ENCODE assay signal across 1 cellular context in the genomic region with DNA sequence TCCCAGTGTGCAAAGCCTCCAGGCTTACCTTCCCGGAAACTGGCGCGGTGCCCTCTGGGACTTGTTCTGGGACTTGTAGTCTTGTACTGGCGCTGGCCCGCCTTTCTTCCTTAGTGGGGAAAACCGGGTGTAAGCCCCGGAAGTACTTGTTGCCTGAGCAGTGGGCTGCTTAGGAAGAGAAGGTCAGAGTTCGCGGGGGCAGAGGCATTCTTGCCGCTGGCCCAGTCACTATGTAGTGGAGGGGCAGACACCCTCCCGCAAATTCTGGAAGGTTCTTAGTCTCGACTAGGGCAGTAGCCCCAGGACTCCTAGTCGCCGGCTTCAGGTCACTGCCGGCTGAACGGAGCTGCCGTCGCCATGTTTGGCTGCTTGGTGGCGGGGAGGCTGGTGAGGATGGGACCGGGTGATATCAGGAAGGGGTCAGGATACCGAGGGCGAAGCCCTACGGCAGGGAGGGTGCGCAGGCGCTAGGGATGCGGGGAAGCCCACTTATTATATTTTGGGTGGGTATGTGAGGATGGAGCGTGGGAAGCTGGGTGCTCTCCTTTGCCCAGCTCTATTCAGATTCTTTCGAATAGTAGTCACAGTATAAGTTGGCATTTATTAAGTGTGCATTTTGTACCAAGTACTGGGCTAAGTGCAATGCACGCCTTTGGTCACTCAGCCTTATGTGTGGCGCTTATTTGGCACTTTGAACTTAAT.
TF ChIP-seq lines count a peak whose summit lies in the region.

A gene with protein sequence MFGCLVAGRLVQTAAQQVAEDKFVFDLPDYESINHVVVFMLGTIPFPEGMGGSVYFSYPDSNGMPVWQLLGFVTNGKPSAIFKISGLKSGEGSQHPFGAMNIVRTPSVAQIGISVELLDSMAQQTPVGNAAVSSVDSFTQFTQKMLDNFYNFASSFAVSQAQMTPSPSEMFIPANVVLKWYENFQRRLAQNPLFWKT (plus strand): TSS at position 149 of the 702 bp plus-strand sequence. CDS start 209 bp downstream, at position 358.

TF ChIP-seq in K562, 482 proteins besides CTCF, POLR2A, EP300 and RAD21 (continued from another document and continues in another):
- TF ChIP-seq, protein P1, sequence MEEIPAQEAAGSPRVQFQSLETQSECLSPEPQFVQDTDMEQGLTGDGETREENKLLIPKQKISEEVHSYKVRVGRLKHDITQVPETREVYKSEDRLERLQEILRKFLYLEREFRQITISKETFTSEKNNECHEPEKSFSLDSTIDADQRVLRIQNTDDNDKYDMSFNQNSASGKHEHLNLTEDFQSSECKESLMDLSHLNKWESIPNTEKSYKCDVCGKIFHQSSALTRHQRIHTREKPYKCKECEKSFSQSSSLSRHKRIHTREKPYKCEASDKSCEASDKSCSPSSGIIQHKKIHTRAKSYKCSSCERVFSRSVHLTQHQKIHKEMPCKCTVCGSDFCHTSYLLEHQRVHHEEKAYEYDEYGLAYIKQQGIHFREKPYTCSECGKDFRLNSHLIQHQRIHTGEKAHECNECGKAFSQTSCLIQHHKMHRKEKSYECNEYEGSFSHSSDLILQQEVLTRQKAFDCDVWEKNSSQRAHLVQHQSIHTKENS (CRISPR knock-in tag; IDR thresholded peaks at IDR 0.05) = no peak
- TF ChIP-seq TAF1 (IDR thresholded peaks at IDR 0.05; ENCODE audit: control insufficient read depth, extremely low read depth, insufficient read depth, low read length, severe bottlenecking) (peak; percentile 78), MIER1 (IDR thresholded peaks at IDR 0.05; ENCODE audit: low read depth) (no peak), NCOA2 (IDR thresholded peaks at IDR 0.05; ENCODE audit: partially characterized antibody in 2 of 2) (no peak), SMARCA4 (IDR thresholded peaks at IDR 0.05) (peak; percentile 46), TAF7 (tag; IDR thresholded peaks at IDR 0.05) (peak; percentile 84), ZNF263 (CRISPR knock-in tag; IDR thresholded peaks at IDR 0.05; ENCODE audit: borderline replicate concordance) (no peak), PYGO2 (tag; IDR thresholded peaks at IDR 0.05) (peak; percentile 56; the same call in 1 of the 2 replicates), ELF1 (tag; IDR thresholded peaks at IDR 0.05) (peak; percentile 98), POLR2H (tag; IDR thresholded peaks at IDR 0.05; ENCODE audit: low read depth) (0 out of 2 replicates have a peak, but pooled peaks have one; percentile 67), UBTF (IDR thresholded peaks at IDR 0.05; ENCODE audit: borderline replicate concordance in 1 of 2, low read depth in 2 of 2, low read length in 2 of 2) (peak in 1 of 2 experiments; percentile 80; a peak in 1 of 4 replicates), ZNF232 (CRISPR knock-in tag; IDR thresholded peaks at IDR 0.05) (no peak), ZBTB43 (CRISPR knock-in tag; IDR thresholded peaks at IDR 0.05) (0 out of 2 replicates have a peak, but pooled peaks have one; percentile 41), SMAD1 (IDR thresholded peaks at IDR 0.05; ENCODE audit: low read depth, low read length, partially characterized antibody) (peak; percentile 77), ZNF57 (CRISPR knock-in tag; IDR thresholded peaks at IDR 0.05) (no peak), E2F8 (IDR thresholded peaks at IDR 0.05; ENCODE audit: low read depth, partially characterized antibody) (peak; percentile 78), BCL6 (CRISPR knock-in tag; IDR thresholded peaks at IDR 0.05) (peak; percentile 75; the same call in 1 of the 2 replicates), ARID1B (IDR thresholded peaks at IDR 0.05) (0 out of 2 replicates have a peak, but pooled peaks have one; percentile 25), DIDO1 (tag; IDR thresholded peaks at IDR 0.05; ENCODE audit: low read depth) (peak; percentile 95), ELF2 (CRISPR knock-in tag; IDR thresholded peaks at IDR 0.05) (peak; percentile 72; the same call in 1 of the 2 replicates), EP400 (IDR thresholded peaks at IDR 0.05) (peak; percentile 82), SETDB1 (IDR thresholded peaks at IDR 0.05; ENCODE audit: low read length) (no peak), E4F1 (CRISPR knock-in tag; IDR thresholded peaks at IDR 0.05; ENCODE audit: borderline replicate concordance) (no peak), ZNF76 (CRISPR knock-in tag; IDR thresholded peaks at IDR 0.05; ENCODE audit: borderline replicate concordance) (peak; percentile 59; the same call in 1 of the 2 replicates), RNF2 (IDR thresholded peaks at IDR 0.05) (peak; percentile 73; the same call in 1 of the 2 replicates)
- TF ChIP-seq, protein P2, sequence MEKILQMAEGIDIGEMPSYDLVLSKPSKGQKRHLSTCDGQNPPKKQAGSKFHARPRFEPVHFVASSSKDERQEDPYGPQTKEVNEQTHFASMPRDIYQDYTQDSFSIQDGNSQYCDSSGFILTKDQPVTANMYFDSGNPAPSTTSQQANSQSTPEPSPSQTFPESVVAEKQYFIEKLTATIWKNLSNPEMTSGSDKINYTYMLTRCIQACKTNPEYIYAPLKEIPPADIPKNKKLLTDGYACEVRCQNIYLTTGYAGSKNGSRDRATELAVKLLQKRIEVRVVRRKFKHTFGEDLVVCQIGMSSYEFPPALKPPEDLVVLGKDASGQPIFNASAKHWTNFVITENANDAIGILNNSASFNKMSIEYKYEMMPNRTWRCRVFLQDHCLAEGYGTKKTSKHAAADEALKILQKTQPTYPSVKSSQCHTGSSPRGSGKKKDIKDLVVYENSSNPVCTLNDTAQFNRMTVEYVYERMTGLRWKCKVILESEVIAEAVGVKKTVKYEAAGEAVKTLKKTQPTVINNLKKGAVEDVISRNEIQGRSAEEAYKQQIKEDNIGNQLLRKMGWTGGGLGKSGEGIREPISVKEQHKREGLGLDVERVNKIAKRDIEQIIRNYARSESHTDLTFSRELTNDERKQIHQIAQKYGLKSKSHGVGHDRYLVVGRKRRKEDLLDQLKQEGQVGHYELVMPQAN (IDR thresholded peaks at IDR 0.05; ENCODE audit: borderline replicate concordance) = peak; percentile 85; the same call in 1 of the 2 replicates
- TF ChIP-seq, protein P3, sequence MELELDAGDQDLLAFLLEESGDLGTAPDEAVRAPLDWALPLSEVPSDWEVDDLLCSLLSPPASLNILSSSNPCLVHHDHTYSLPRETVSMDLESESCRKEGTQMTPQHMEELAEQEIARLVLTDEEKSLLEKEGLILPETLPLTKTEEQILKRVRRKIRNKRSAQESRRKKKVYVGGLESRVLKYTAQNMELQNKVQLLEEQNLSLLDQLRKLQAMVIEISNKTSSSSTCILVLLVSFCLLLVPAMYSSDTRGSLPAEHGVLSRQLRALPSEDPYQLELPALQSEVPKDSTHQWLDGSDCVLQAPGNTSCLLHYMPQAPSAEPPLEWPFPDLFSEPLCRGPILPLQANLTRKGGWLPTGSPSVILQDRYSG (tag; conservative IDR thresholded peaks at IDR 0.05; ENCODE audit: low read depth) = peak; percentile 64; the same call in 1 of the 2 replicates
- TF ChIP-seq, protein P4, sequence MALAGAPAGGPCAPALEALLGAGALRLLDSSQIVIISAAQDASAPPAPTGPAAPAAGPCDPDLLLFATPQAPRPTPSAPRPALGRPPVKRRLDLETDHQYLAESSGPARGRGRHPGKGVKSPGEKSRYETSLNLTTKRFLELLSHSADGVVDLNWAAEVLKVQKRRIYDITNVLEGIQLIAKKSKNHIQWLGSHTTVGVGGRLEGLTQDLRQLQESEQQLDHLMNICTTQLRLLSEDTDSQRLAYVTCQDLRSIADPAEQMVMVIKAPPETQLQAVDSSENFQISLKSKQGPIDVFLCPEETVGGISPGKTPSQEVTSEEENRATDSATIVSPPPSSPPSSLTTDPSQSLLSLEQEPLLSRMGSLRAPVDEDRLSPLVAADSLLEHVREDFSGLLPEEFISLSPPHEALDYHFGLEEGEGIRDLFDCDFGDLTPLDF (CRISPR knock-in tag; IDR thresholded peaks at IDR 0.05) = peak; percentile 70; the same call in 1 of the 2 replicates
- TF ChIP-seq, protein P5, sequence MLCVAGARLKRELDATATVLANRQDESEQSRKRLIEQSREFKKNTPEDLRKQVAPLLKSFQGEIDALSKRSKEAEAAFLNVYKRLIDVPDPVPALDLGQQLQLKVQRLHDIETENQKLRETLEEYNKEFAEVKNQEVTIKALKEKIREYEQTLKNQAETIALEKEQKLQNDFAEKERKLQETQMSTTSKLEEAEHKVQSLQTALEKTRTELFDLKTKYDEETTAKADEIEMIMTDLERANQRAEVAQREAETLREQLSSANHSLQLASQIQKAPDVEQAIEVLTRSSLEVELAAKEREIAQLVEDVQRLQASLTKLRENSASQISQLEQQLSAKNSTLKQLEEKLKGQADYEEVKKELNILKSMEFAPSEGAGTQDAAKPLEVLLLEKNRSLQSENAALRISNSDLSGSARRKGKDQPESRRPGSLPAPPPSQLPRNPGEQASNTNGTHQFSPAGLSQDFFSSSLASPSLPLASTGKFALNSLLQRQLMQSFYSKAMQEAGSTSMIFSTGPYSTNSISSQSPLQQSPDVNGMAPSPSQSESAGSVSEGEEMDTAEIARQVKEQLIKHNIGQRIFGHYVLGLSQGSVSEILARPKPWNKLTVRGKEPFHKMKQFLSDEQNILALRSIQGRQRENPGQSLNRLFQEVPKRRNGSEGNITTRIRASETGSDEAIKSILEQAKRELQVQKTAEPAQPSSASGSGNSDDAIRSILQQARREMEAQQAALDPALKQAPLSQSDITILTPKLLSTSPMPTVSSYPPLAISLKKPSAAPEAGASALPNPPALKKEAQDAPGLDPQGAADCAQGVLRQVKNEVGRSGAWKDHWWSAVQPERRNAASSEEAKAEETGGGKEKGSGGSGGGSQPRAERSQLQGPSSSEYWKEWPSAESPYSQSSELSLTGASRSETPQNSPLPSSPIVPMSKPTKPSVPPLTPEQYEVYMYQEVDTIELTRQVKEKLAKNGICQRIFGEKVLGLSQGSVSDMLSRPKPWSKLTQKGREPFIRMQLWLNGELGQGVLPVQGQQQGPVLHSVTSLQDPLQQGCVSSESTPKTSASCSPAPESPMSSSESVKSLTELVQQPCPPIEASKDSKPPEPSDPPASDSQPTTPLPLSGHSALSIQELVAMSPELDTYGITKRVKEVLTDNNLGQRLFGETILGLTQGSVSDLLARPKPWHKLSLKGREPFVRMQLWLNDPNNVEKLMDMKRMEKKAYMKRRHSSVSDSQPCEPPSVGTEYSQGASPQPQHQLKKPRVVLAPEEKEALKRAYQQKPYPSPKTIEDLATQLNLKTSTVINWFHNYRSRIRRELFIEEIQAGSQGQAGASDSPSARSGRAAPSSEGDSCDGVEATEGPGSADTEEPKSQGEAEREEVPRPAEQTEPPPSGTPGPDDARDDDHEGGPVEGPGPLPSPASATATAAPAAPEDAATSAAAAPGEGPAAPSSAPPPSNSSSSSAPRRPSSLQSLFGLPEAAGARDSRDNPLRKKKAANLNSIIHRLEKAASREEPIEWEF (CRISPR knock-in tag; IDR thresholded peaks at IDR 0.05) = peak; percentile 69; the same call in 1 of the 2 replicates
